Comparison of ENCODE assay signal across 22 cellular contexts in genomic region chr6:36330366-36330765, GRCh38. TPM values are rescaled to one million over a fixed set of nuclear protein-coding genes. Genes with fewer than 3 reads are reported as not detected.
DNase-seq lines count a peak whose midpoint lies in the region; ATAC-seq, FAIRE-seq and TF ChIP-seq lines count a peak whose summit lies in the region.
"Had no signal": no experiment of that assay in that cellular context is flagged by ENCODE, and none has a peak within 500 bp of the region (broad histone marks: within the 10 kb centered on the region; RNA-seq: fewer than 3 reads in every experiment).

No MANE protein-coding gene starts in this region.

- H3K14ac ChIP-seq in H1 (ENCODE audit: insufficient read length), result no peak overlapping the region

- 87% methylated on average over 12 of the region's 14 CpGs; no CpG with 5 or more reads in 1 of the 2 experiments for WGBS in H1 (ENCODE audit: extremely low coverage in 1 of 2, insufficient coverage in 1 of 2, insufficient read length in 1 of 2, insufficient replicate concordance in 2 of 2, low coverage in 1 of 2, low lambda C conversion rate in 2 of 2, missing lambda C conversion rate in 1 of 2), 2 experiments
- no CpG with 5 or more reads among the region's 14 CpGs for WGBS in mesendoderm (ENCODE audit: extremely low coverage, insufficient coverage, low lambda C conversion rate)

- peak overlapping the region; percentile 58; the same call in 1 of the 2 replicates for H2AFZ ChIP-seq in H1 (ENCODE audit: low read length)
- H2AFZ ChIP-seq: GM23248 had no signal

- H3K4me3 ChIP-seq in BLaER1 (no peak overlapping the region), H7 (ENCODE audit: insufficient read depth, low read depth, low read length) (no peak overlapping the region), H1 (ENCODE audit: extremely low read depth in 1 of 4, insufficient read depth in 2 of 4, low read depth in 3 of 4, low read length in 4 of 4) (no peak overlapping the region), mesendoderm (ENCODE audit: low read length) (no peak overlapping the region)
- H3K4me3 ChIP-seq: GM23248 had no signal

- no peak for ATAC-seq in HG03378 (IDR thresholded peaks at IDR 0.05; ENCODE audit: unreplicated experiment)
- no peak for ATAC-seq in HG03460 (IDR thresholded peaks at IDR 0.05; ENCODE audit: unreplicated experiment)

- H4K8ac ChIP-seq in H1 (ENCODE audit: extremely low read depth, insufficient read depth, low read length) (peak overlapping the region; percentile 75; the same call in 1 of the 2 replicates), mesendoderm (ENCODE audit: low read depth, low read length) (no peak overlapping the region)

- CTCF ChIA-PET in H1 (lab: Charles Lee; ENCODE audit: partially characterized antibody), result interaction anchor here (1.3 to 3.6 kb wide), 8 partner anchors 10 to 40 kb away, joined by 5 to 20 read pairs (median 8); no protein-coding TSS in a partner anchor

- no peak for FAIRE-seq in H1 (lab: Jason Lieb, UNC)
- FAIRE-seq: A204.1, G401.6, GM12892, GM19239, H54 had no signal

- peak overlapping the region; percentile 43; the same call in 1 of the 2 replicates for H2BK12ac ChIP-seq in H1 (ENCODE audit: low read depth, low read length)

- no peak overlapping the region for H4K5ac ChIP-seq in H1 (ENCODE audit: insufficient read length, low read depth, low read length)
- no peak overlapping the region for H4K5ac ChIP-seq in mesendoderm (ENCODE audit: low read length)

- H3K9me3 ChIP-seq in BLaER1 (no peaks in the 10 kb centered on the region), H1 (ENCODE audit: insufficient read depth in 2 of 2, low read depth in 1 of 2, low read length in 1 of 2) (no peaks in the 10 kb centered on the region)

- H3K18ac ChIP-seq in H1 (ENCODE audit: extremely low read depth, low read length) (no peak overlapping the region; the same call in 1 of the 2 replicates), mesendoderm (ENCODE audit: low read length) (no peak overlapping the region)

- no peak overlapping the region for H3K23ac ChIP-seq in H1 (ENCODE audit: insufficient read length)
- H3K23ac ChIP-seq in mesendoderm (ENCODE audit: low read length), result no peak overlapping the region

- H3K4me1 ChIP-seq in BLaER1 (peaks cover 95% of the 10 kb centered on the region), H1 (replicated peaks in 1 of 4; ENCODE audit: control insufficient read depth in 3 of 4, insufficient read depth in 4 of 4, low read length in 3 of 4) (peaks cover 0 to 15% (median 6%) of the 10 kb centered on the region in 4 experiments; a peak in 6 of 7 replicates), mesendoderm (ENCODE audit: control insufficient read depth, low read depth, low read length) (peaks cover 2% of the 10 kb centered on the region)

- H2AK5ac ChIP-seq in H1 (ENCODE audit: low read depth, low read length) (no peak overlapping the region), mesendoderm (ENCODE audit: low read length) (no peak overlapping the region)

- H3K36me3 ChIP-seq in BLaER1 (no peaks in the 10 kb centered on the region), H7 (replicated peaks; ENCODE audit: control insufficient read depth, insufficient read depth, low read length) (no peaks in the 10 kb centered on the region), H1 (ENCODE audit: control insufficient read depth in 2 of 4, insufficient read depth in 4 of 4, low read length in 3 of 4) (no peaks in the 10 kb centered on the region), mesendoderm (ENCODE audit: control insufficient read depth, insufficient read depth, low read length) (no peaks in the 10 kb centered on the region)

- no peaks in the 10 kb centered on the region for H4K20me1 ChIP-seq in BLaER1
- H4K20me1 ChIP-seq in H1 (replicated peaks in 1 of 2; ENCODE audit: control insufficient read depth in 1 of 2, insufficient read depth in 2 of 2, low read length in 2 of 2), result peaks cover 0 to 2% of the 10 kb centered on the region in 2 experiments

- H3K4me2 ChIP-seq in BLaER1, result peak overlapping the region; percentile 89
- H3K4me2 ChIP-seq in H1 (ENCODE audit: insufficient read depth in 1 of 2, low read depth in 2 of 2, low read length in 2 of 2), result no peak overlapping the region; a peak in 1 of 4 replicates
- no peak overlapping the region for H3K4me2 ChIP-seq in mesendoderm (ENCODE audit: low read length)

- H3K27ac ChIP-seq in BLaER1 (peak overlapping the region; percentile 57; the same call in 1 of the 2 replicates), H1 (ENCODE audit: low read depth, low read length) (no peak overlapping the region), mesendoderm (ENCODE audit: low read depth, low read length) (no peak overlapping the region)
- H3K27ac ChIP-seq: 22Rv1, GM23248 had no signal

- H2BK15ac ChIP-seq in H1 (ENCODE audit: low read length), result no peak overlapping the region
- H2BK15ac ChIP-seq in mesendoderm (replicated peaks; ENCODE audit: low read depth), result no peak overlapping the region

- TF ChIP-seq EP300 in H1 (IDR thresholded peaks at IDR 0.05; ENCODE audit: borderline replicate concordance in 1 of 2, low read depth in 2 of 2, low read length in 2 of 2), result no peak

- no peak overlapping the region for H2BK20ac ChIP-seq in H1 (ENCODE audit: low read length)

- no peak for TF ChIP-seq CTCF in H1 (IDR thresholded peaks at IDR 0.05; ENCODE audit: control extremely low read depth in 1 of 3, insufficient read depth in 1 of 3, low read depth in 1 of 3, low read length in 3 of 3)

- H3K27me3 ChIP-seq in BLaER1 (no peaks in the 10 kb centered on the region), H7 (ENCODE audit: control insufficient read depth, insufficient read depth, low read length) (no peaks in the 10 kb centered on the region), H1 (replicated peaks in 1 of 4; ENCODE audit: control insufficient read depth in 3 of 4, extremely low read depth in 1 of 4, insufficient read depth in 3 of 4, low read length in 3 of 4) (no peaks in the 10 kb centered on the region; a peak in 1 of 7 replicates), mesendoderm (ENCODE audit: insufficient read depth, low read length, poor library complexity) (no peaks in the 10 kb centered on the region)

- POLR2A ChIA-PET in H1 (lab: Charles Lee; ENCODE audit: partially characterized antibody), result no interaction called here

- TF ChIP-seq RAD21 in H1 (IDR thresholded peaks at IDR 0.05 in 1 of 2, conservative IDR thresholded peaks at IDR 0.05 in 1 of 2; ENCODE audit: low read depth in 2 of 2, low read length in 2 of 2), result no peak

- peak; percentile 54 for DNase-seq in H7
- no peak for DNase-seq in H1 (ENCODE audit: low read depth in 1 of 2, low spot score in 2 of 2)
- DNase-seq in mesendoderm, result no peak
- no peak for DNase-seq in GM19240 (ENCODE audit: insufficient read length, low spot score)
- DNase-seq in activated T-cell treated with anti-CD3 and anti-CD28 coated beads, Interleukin-2, amount 50 U/mL, for 1 hour, result no peak
- DNase-seq: C1 segment of cervical spinal cord; Calu3; CD4-positive, alpha-beta memory T cell; COR-L47; GM23248; HCEC 1CT had no signal

- H2BK120ac ChIP-seq in H1 (replicated peaks; ENCODE audit: low read depth, low read length) (no peak overlapping the region), mesendoderm (ENCODE audit: low read depth, low read length) (no peak overlapping the region)

- H3K79me2 ChIP-seq in H1 (ENCODE audit: control insufficient read depth in 1 of 2, insufficient read depth in 2 of 2, low read length in 2 of 2) (no peaks in the 10 kb centered on the region), mesendoderm (ENCODE audit: control insufficient read depth, insufficient read depth, low read length) (no peaks in the 10 kb centered on the region)

- H3K79me1 ChIP-seq in H1 (ENCODE audit: low read depth, low read length) (no peaks in the 10 kb centered on the region), mesendoderm (ENCODE audit: low read length) (no peaks in the 10 kb centered on the region)

- H3K56ac ChIP-seq in H1 (replicated peaks; ENCODE audit: insufficient read length, low read depth, low read length) (no peak overlapping the region), mesendoderm (ENCODE audit: low read length) (peak overlapping the region; percentile 42)

- TF ChIP-seq POLR2A in H1 (IDR thresholded peaks at IDR 0.05; ENCODE audit: control extremely low read depth in 1 of 2, low read depth in 2 of 2, low read length in 2 of 2), result no peak

- no peak overlapping the region for H4K91ac ChIP-seq in H1 (replicated peaks; ENCODE audit: insufficient read length, low read length)

- no peaks in the 10 kb centered on the region for H3K23me2 ChIP-seq in H1 (ENCODE audit: low read depth, low read length)

- H3K9ac ChIP-seq in BLaER1 (0 out of 2 replicates have a peak overlapping the region, but pooled peaks have one; percentile 6), H1 (replicated peaks in 1 of 4; ENCODE audit: extremely low read depth in 1 of 4, low read depth in 3 of 4, low read length in 3 of 4) (no peak overlapping the region), mesendoderm (ENCODE audit: low read length) (no peak overlapping the region)
- H3K9ac ChIP-seq: GM23248 had no signal

- H3K4ac ChIP-seq in H1 (replicated peaks; ENCODE audit: insufficient read length, low read depth, low read length) (no peak overlapping the region), mesendoderm (ENCODE audit: low read depth, low read length) (no peak overlapping the region)

- H2BK5ac ChIP-seq in H1 (ENCODE audit: low read depth, low read length) (no peak overlapping the region), mesendoderm (ENCODE audit: low read length) (no peak overlapping the region)

RNA-seq across cellular contexts. Expression of gene BNIP5, which starts 6.3 kb away (rescaled TPM):
- total RNA-seq in H7 (2014; rRNA removed; shearing (Covaris generic)), result not detected in 2 replicates
- total RNA-seq in H1 (2021; fragmentation: NEBNext Ultra II Directional; extraction: Animal tissue kit (Norgen Biotek cat#: 25700)), result not detected in 2 replicates
- not detected in 2 replicates for polyA plus RNA-seq in H1 (2011; rRNA removed)
- not detected for polyA plus RNA-seq in H1 (2011; cell fraction: cytosol; rRNA removed)
- 0.03 TPM for polyA plus RNA-seq in H1 (2011; cell fraction: nucleus; rRNA removed)
- 0.05 TPM in 1 of 4 replicates, not detected in the others for polyA plus RNA-seq in H1 (2012, experiment 1 of 2)
- not detected for polyA plus RNA-seq in H1 (2012, experiment 2 of 2)
- not detected for polyA plus RNA-seq in H1 (2013, experiment 1 of 2)
- polyA plus RNA-seq in H1 (2013, experiment 2 of 2), result 0.02 TPM
- 0.20 TPM in 1 of 2 replicates, not detected in the other for polyA minus RNA-seq in H1 (2011; rRNA and poly(A)+ RNA removed)
- polyA minus RNA-seq in H1 (2011; cell fraction: cytosol; rRNA and poly(A)+ RNA removed), result not detected
- polyA minus RNA-seq in H1 (2011; cell fraction: nucleus; rRNA and poly(A)+ RNA removed), result not detected
- polyA plus RNA-seq in mesendoderm (2013, experiment 1 of 2), result 0.04 TPM
- polyA plus RNA-seq in mesendoderm (2013, experiment 2 of 2), result 0.03 TPM
- total RNA-seq: CD4-positive, alpha-beta memory T cell; Daoy; GM23248 had no signal
- polyA plus RNA-seq: AG04450; CD4-positive, alpha-beta memory T cell; GM23248 had no signal

RNA-seq across cellular contexts. Expression of gene ETV7, which starts 57.1 kb away (rescaled TPM):
- total RNA-seq in H7 (2014; rRNA removed; shearing (Covaris generic)), result 0.28 and 1.5 TPM in 2 replicates
- total RNA-seq in H1 (2021; fragmentation: NEBNext Ultra II Directional; extraction: Animal tissue kit (Norgen Biotek cat#: 25700)), result 0.21 and 0.54 TPM in 2 replicates
- polyA plus RNA-seq in H1 (2011; rRNA removed), result 2.4 TPM in 2 replicates
- 2.1 TPM for polyA plus RNA-seq in H1 (2011; cell fraction: cytosol; rRNA removed)
- polyA plus RNA-seq in H1 (2011; cell fraction: nucleus; rRNA removed), result 2.4 TPM
- polyA plus RNA-seq in H1 (2012, experiment 1 of 2), result 1.1 to 2.4 TPM (median 2.0 TPM) in 4 replicates
- 2.1 TPM for polyA plus RNA-seq in H1 (2012, experiment 2 of 2)
- 0.49 TPM for polyA plus RNA-seq in H1 (2013, experiment 1 of 2)
- polyA plus RNA-seq in H1 (2013, experiment 2 of 2), result 0.61 TPM
- 0.63 and 1.2 TPM in 2 replicates for polyA minus RNA-seq in H1 (2011; rRNA and poly(A)+ RNA removed)
- polyA minus RNA-seq in H1 (2011; cell fraction: cytosol; rRNA and poly(A)+ RNA removed), result 1.5 TPM
- 0.60 TPM for polyA minus RNA-seq in H1 (2011; cell fraction: nucleus; rRNA and poly(A)+ RNA removed)
- polyA plus RNA-seq in mesendoderm (2013, experiment 1 of 2), result 0.28 TPM
- polyA plus RNA-seq in mesendoderm (2013, experiment 2 of 2), result 0.27 TPM
